Comparison of ENCODE assay signal across 12 cellular contexts in the genomic region with DNA sequence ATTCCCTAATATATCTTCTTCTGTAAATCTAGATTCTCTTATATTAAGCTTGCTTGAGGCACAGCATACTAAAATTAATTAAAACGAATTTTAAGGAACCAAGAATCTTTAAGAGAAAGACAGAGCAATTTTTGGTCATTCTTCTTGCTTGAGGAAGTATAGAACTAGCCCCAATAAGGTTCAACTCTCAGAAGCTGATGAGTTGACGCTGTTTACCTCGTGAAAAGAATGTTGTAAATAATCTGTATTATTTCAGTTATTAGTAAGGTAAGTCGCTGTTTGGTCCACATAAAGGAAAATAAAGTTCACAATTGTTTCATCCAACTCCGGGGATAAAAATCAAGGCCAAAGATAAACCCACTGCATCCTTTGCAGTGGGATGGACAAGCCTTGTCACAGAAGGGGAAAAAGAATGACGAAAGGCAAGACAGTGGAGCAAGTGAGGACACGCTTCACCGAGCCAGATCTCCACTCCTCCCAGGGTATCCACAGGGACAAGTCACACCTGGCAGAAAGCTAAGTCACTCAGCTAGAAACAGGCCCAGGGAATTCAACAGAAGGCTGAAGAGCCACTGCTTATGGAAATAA. TPM values are rescaled to one million over a fixed set of nuclear protein-coding genes. Genes with fewer than 3 reads are reported as not detected.
DNase-seq lines count a peak whose midpoint lies in the region; ATAC-seq, FAIRE-seq and TF ChIP-seq lines count a peak whose summit lies in the region.
"Had no signal": no experiment of that assay in that cellular context is flagged by ENCODE, and none has a peak within 500 bp of the region (broad histone marks: within the 10 kb centered on the region; RNA-seq: fewer than 3 reads in every experiment).

No MANE protein-coding gene starts in this region.

- H3K9me3 ChIP-seq in CD4-positive, alpha-beta memory T cell (ENCODE audit: control insufficient read depth in 1 of 2, low read length in 2 of 2) = no peaks in the 10 kb centered on the region
- no peaks in the 10 kb centered on the region for H3K9me3 ChIP-seq in KOPT-K1 (ENCODE audit: insufficient read depth, low read length, poor library complexity, severe bottlenecking)
- H3K9me3 ChIP-seq in H1 (ENCODE audit: insufficient read depth in 2 of 2, low read depth in 1 of 2, low read length in 1 of 2) = no peaks in the 10 kb centered on the region

- POLR2A ChIA-PET in CD4-positive, alpha-beta memory T cell (lab: Charles Lee; ENCODE audit: partially characterized antibody) = interaction anchor here (1.0 kb wide), 1 partner anchor 8 kb away, joined by 3 read pairs; no protein-coding TSS in a partner anchor
- POLR2A ChIA-PET in H1 (lab: Charles Lee; ENCODE audit: partially characterized antibody) = interaction anchor here (1.0 kb wide), 1 partner anchor 8 kb away, joined by 3 read pairs; no protein-coding TSS in a partner anchor

- H2BK20ac ChIP-seq in H1 (ENCODE audit: low read length) = no peak overlapping the region

- H3K4me3 ChIP-seq in CD4-positive, alpha-beta memory T cell (ENCODE audit: low read length in 2 of 2) = peak overlapping the region in 1 of 2 donors; percentile 46
- H3K4me3 ChIP-seq in H1 (ENCODE audit: extremely low read depth in 1 of 4, insufficient read depth in 2 of 4, low read depth in 3 of 4, low read length in 4 of 4) = no peak overlapping the region
- H3K4me3 ChIP-seq: cardiac muscle cell had no signal

- peak overlapping the region; percentile 48; the same call in 1 of the 2 replicates for H3K18ac ChIP-seq in H1 (ENCODE audit: extremely low read depth, low read length)

- no peaks in the 10 kb centered on the region for H3K9me3 Mint-ChIP-seq in CD4-positive, alpha-beta memory T cell
- no peaks in the 10 kb centered on the region for H3K9me3 Mint-ChIP-seq in mesothelial cell of epicardium

- H3K23ac ChIP-seq in H1 (ENCODE audit: insufficient read length) = no peak overlapping the region

- no peaks in the 10 kb centered on the region for H3K36me3 Mint-ChIP-seq in CD4-positive, alpha-beta memory T cell
- no peaks in the 10 kb centered on the region for H3K36me3 Mint-ChIP-seq in mesothelial cell of epicardium

- peak overlapping the region; percentile 86 to 99 (median 94) for H3K27ac Mint-ChIP-seq in CD4-positive, alpha-beta memory T cell
- no peak overlapping the region for H3K27ac Mint-ChIP-seq in mesothelial cell of epicardium

- 69% methylated on average over 8 of the region's 8 CpGs; no CpG with 5 or more reads in 1 of the 2 experiments for WGBS in H1 (ENCODE audit: extremely low coverage in 1 of 2, insufficient coverage in 1 of 2, insufficient read length in 1 of 2, insufficient replicate concordance in 2 of 2, low coverage in 1 of 2, low lambda C conversion rate in 2 of 2, missing lambda C conversion rate in 1 of 2), 2 experiments

- H2BK12ac ChIP-seq in H1 (ENCODE audit: low read depth, low read length) = no peak overlapping the region

- H2BK5ac ChIP-seq in H1 (ENCODE audit: low read depth, low read length) = no peak overlapping the region

- DNase-seq in CD4-positive, alpha-beta memory T cell = no peak
- DNase-seq in H1 (ENCODE audit: low read depth in 1 of 2, low spot score in 2 of 2) (no peak), mesothelial cell of epicardium (ENCODE audit: low spot score in 2 of 2, unreplicated experiment in 2 of 2) (no peak), AG08395 (ENCODE audit: low spot score) (no peak), AML-193 (lab: John Stamatoyannopoulos, UW) (no peak)
- DNase-seq: NCI-H1092 treated with DMSO at 0.1 percent for 48 hours had no signal

- no peak overlapping the region for H3K4me2 ChIP-seq in H1 (ENCODE audit: insufficient read depth in 1 of 2, low read depth in 2 of 2, low read length in 2 of 2)

- TF ChIP-seq EP300 in H1 (IDR thresholded peaks at IDR 0.05; ENCODE audit: borderline replicate concordance in 1 of 2, low read depth in 2 of 2, low read length in 2 of 2) = no peak

- no peaks in the 10 kb centered on the region for H3K79me2 ChIP-seq in H1 (ENCODE audit: control insufficient read depth in 1 of 2, insufficient read depth in 2 of 2, low read length in 2 of 2)

- no peak overlapping the region for H3K56ac ChIP-seq in H1 (replicated peaks; ENCODE audit: insufficient read length, low read depth, low read length)

- no peak overlapping the region for H2BK120ac ChIP-seq in H1 (replicated peaks; ENCODE audit: low read depth, low read length)

- no peak for FAIRE-seq in H1 (lab: Jason Lieb, UNC)

- intact Hi-C loops in CD4-positive, alpha-beta memory T cell (cut with micrococcal nuclease) = loop anchor here (2.0 to 5.0 kb wide), 3 partner anchors 15 to 69 kb away; no protein-coding TSS in a partner anchor

- no peak overlapping the region for H2BK15ac ChIP-seq in H1 (ENCODE audit: low read length)

- CTCF ChIA-PET in CD4-positive, alpha-beta memory T cell (lab: Charles Lee; ENCODE audit: partially characterized antibody) = interaction anchor here (1.3 to 3.1 kb wide), 4 partner anchors 17 to 95 kb away, joined by 4 to 14 read pairs (median 8); no protein-coding TSS in a partner anchor
- CTCF ChIA-PET in H1 (lab: Charles Lee; ENCODE audit: partially characterized antibody) = interaction anchor here (0.7 to 2.3 kb wide), 7 partner anchors 14 to 620 kb away, joined by 3 to 8 read pairs (median 5); no protein-coding TSS in a partner anchor

- H4K8ac ChIP-seq in H1 (ENCODE audit: extremely low read depth, insufficient read depth, low read length) = no peak overlapping the region

- H3K27me3 Mint-ChIP-seq in CD4-positive, alpha-beta memory T cell = no peaks in the 10 kb centered on the region
- peaks cover 3% of the 10 kb centered on the region for H3K27me3 Mint-ChIP-seq in mesothelial cell of epicardium (ENCODE audit: low read depth)

- H4K5ac ChIP-seq in H1 (ENCODE audit: insufficient read length, low read depth, low read length) = no peak overlapping the region

- H3K9ac ChIP-seq in H1 (replicated peaks in 1 of 4; ENCODE audit: extremely low read depth in 1 of 4, low read depth in 3 of 4, low read length in 3 of 4) = no peak overlapping the region

- TF ChIP-seq RAD21 in H1 (IDR thresholded peaks at IDR 0.05 in 1 of 2, conservative IDR thresholded peaks at IDR 0.05 in 1 of 2; ENCODE audit: low read depth in 2 of 2, low read length in 2 of 2) = no peak

- peak; percentile 25 for TF ChIP-seq POLR2A in GM19099 (IDR thresholded peaks at IDR 0.05; ENCODE audit: extremely low read depth, insufficient read length, low read depth)
- TF ChIP-seq POLR2A in H1 (IDR thresholded peaks at IDR 0.05; ENCODE audit: control extremely low read depth in 1 of 2, low read depth in 2 of 2, low read length in 2 of 2) = no peak

- no peak overlapping the region for H2AFZ ChIP-seq in H1 (ENCODE audit: low read length)

- H3K27ac ChIP-seq in CD4-positive, alpha-beta memory T cell (ENCODE audit: low read depth, low read length) = peak overlapping the region; percentile 11
- H3K27ac ChIP-seq in KOPT-K1 (ENCODE audit: low read depth, low read length, poor library complexity, severe bottlenecking) (peak overlapping the region; percentile 97), H1 (ENCODE audit: low read depth, low read length) (no peak overlapping the region)
- H3K27ac ChIP-seq: cardiac muscle cell had no signal

- H3K79me1 ChIP-seq in H1 (ENCODE audit: low read depth, low read length) = no peaks in the 10 kb centered on the region

- peaks cover 14 to 30% (median 24%) of the 10 kb centered on the region in 4 donors for H3K4me1 Mint-ChIP-seq in CD4-positive, alpha-beta memory T cell
- no peaks in the 10 kb centered on the region for H3K4me1 Mint-ChIP-seq in mesothelial cell of epicardium

- H3K14ac ChIP-seq in H1 (ENCODE audit: insufficient read length) = no peak overlapping the region

- H3K27me3 ChIP-seq in CD4-positive, alpha-beta memory T cell (ENCODE audit: insufficient read depth, low read length) = no peaks in the 10 kb centered on the region
- no peaks in the 10 kb centered on the region for H3K27me3 ChIP-seq in H1 (replicated peaks in 1 of 4; ENCODE audit: control insufficient read depth in 3 of 4, extremely low read depth in 1 of 4, insufficient read depth in 3 of 4, low read length in 3 of 4)
- H3K27me3 ChIP-seq: cardiac muscle cell had no signal

- H3K23me2 ChIP-seq in H1 (ENCODE audit: low read depth, low read length) = no peaks in the 10 kb centered on the region

- H4K91ac ChIP-seq in H1 (replicated peaks; ENCODE audit: insufficient read length, low read length) = no peak overlapping the region

- no peak for ATAC-seq in GM18858 (IDR thresholded peaks at IDR 0.05; ENCODE audit: unreplicated experiment)
- ATAC-seq: Panc1 had no signal

- no peak overlapping the region for H2AK5ac ChIP-seq in H1 (ENCODE audit: low read depth, low read length)

- no peak overlapping the region for H3K4ac ChIP-seq in H1 (replicated peaks; ENCODE audit: insufficient read length, low read depth, low read length)

- peak overlapping the region; percentile 23 to 91 (median 87) for H3K4me3 Mint-ChIP-seq in CD4-positive, alpha-beta memory T cell
- H3K4me3 Mint-ChIP-seq in mesothelial cell of epicardium = no peak overlapping the region

- peaks cover 24% of the 10 kb centered on the region for H3K4me1 ChIP-seq in CD4-positive, alpha-beta memory T cell (ENCODE audit: insufficient read depth, low read length)
- no peaks in the 10 kb centered on the region for H3K4me1 ChIP-seq in H1 (replicated peaks in 1 of 4; ENCODE audit: control insufficient read depth in 3 of 4, insufficient read depth in 4 of 4, low read length in 3 of 4)

- TF ChIP-seq CTCF in H1 (IDR thresholded peaks at IDR 0.05; ENCODE audit: control extremely low read depth in 1 of 3, insufficient read depth in 1 of 3, low read depth in 1 of 3, low read length in 3 of 3) = no peak
- no peak for TF ChIP-seq CTCF in mesothelial cell of epicardium (IDR thresholded peaks at IDR 0.05; ENCODE audit: unreplicated experiment)

- no peaks in the 10 kb centered on the region for H4K20me1 ChIP-seq in H1 (replicated peaks in 1 of 2; ENCODE audit: control insufficient read depth in 1 of 2, insufficient read depth in 2 of 2, low read length in 2 of 2)

- H3K36me3 ChIP-seq in CD4-positive, alpha-beta memory T cell (ENCODE audit: insufficient read depth, low read length) = no peaks in the 10 kb centered on the region
- H3K36me3 ChIP-seq in KOPT-K1 (ENCODE audit: insufficient read depth, low read length) (no peaks in the 10 kb centered on the region), H1 (ENCODE audit: control insufficient read depth in 2 of 4, insufficient read depth in 4 of 4, low read length in 3 of 4) (no peaks in the 10 kb centered on the region)
- H3K36me3 ChIP-seq: cardiac muscle cell had no signal

RNA-seq across cellular contexts. Expression of a gene that starts 0.8 kb away (rescaled TPM):
- total RNA-seq in CD4-positive, alpha-beta memory T cell = under 1 TPM; 0.47 to 0.64 TPM
- 1 to 10 TPM in 1 of 2 donors, under 1 TPM in 1; 0.37 to 2.0 TPM for polyA plus RNA-seq in CD4-positive, alpha-beta memory T cell
- not detected in 2 replicates for total RNA-seq in H1 (2021; fragmentation: NEBNext Ultra II Directional; extraction: Animal tissue kit (Norgen Biotek cat#: 25700))
- not detected in 2 replicates for polyA plus RNA-seq in H1 (2011; rRNA removed)
- polyA plus RNA-seq in H1 (2011; cell fraction: cytosol; rRNA removed) = not detected
- polyA plus RNA-seq in H1 (2011; cell fraction: nucleus; rRNA removed) = not detected
- not detected in 4 replicates for polyA plus RNA-seq in H1 (2012, experiment 1 of 2)
- polyA plus RNA-seq in H1 (2012, experiment 2 of 2) = not detected
- not detected for polyA plus RNA-seq in H1 (2013, experiment 1 of 2)
- polyA plus RNA-seq in H1 (2013, experiment 2 of 2) = not detected
- polyA minus RNA-seq in H1 (2011; rRNA and poly(A)+ RNA removed) = not detected in 2 replicates
- polyA minus RNA-seq in H1 (2011; cell fraction: cytosol; rRNA and poly(A)+ RNA removed) = not detected
- polyA minus RNA-seq in H1 (2011; cell fraction: nucleus; rRNA and poly(A)+ RNA removed) = not detected
- total RNA-seq in mesothelial cell of epicardium = 0.25 TPM in 1 of 3 replicates, not detected in the others
- total RNA-seq: cardiac muscle cell, glomerular endothelial cell had no signal
- polyA plus RNA-seq: cardiac muscle cell had no signal
